Comparison of ENCODE assay signal across 1 cellular context in the genomic region with DNA sequence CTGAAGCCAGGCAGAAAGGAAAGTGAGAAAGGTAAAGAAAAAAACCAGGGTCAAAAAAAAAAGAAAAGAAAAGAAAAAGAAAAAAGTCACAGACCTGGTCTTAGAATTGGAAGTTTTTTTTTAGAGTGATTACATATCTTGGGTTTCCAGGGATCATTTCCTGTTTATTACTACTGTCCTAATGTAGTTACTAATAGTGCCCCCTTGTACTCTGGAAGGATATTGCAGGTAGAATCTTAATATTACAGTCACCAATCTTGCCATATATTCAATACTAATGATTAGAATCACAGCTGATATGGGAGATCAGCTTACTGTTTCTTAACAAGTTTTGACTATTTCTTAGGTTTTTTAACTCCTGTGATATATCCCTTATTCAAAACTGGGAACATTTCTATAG.
TF ChIP-seq lines count a peak whose summit lies in the region.

No MANE protein-coding gene starts in this region.

TF ChIP-seq in liver, 16 proteins besides CTCF, POLR2A, EP300 and RAD21 (continued from another document):
- TF ChIP-seq, protein P1, sequence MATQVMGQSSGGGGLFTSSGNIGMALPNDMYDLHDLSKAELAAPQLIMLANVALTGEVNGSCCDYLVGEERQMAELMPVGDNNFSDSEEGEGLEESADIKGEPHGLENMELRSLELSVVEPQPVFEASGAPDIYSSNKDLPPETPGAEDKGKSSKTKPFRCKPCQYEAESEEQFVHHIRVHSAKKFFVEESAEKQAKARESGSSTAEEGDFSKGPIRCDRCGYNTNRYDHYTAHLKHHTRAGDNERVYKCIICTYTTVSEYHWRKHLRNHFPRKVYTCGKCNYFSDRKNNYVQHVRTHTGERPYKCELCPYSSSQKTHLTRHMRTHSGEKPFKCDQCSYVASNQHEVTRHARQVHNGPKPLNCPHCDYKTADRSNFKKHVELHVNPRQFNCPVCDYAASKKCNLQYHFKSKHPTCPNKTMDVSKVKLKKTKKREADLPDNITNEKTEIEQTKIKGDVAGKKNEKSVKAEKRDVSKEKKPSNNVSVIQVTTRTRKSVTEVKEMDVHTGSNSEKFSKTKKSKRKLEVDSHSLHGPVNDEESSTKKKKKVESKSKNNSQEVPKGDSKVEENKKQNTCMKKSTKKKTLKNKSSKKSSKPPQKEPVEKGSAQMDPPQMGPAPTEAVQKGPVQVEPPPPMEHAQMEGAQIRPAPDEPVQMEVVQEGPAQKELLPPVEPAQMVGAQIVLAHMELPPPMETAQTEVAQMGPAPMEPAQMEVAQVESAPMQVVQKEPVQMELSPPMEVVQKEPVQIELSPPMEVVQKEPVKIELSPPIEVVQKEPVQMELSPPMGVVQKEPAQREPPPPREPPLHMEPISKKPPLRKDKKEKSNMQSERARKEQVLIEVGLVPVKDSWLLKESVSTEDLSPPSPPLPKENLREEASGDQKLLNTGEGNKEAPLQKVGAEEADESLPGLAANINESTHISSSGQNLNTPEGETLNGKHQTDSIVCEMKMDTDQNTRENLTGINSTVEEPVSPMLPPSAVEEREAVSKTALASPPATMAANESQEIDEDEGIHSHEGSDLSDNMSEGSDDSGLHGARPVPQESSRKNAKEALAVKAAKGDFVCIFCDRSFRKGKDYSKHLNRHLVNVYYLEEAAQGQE (IDR thresholded peaks at IDR 0.05) = no peak
- TF ChIP-seq SP1 (IDR thresholded peaks at IDR 0.05) (no peak), FOXA2 (IDR thresholded peaks at IDR 0.05) (no peak), HNF4G (IDR thresholded peaks at IDR 0.05) (no peak), JUND (IDR thresholded peaks at IDR 0.05) (no peak), HNF4A (conservative IDR thresholded peaks at IDR 0.05) (no peak), YY1 (IDR thresholded peaks at IDR 0.05) (no peak), RXRA (IDR thresholded peaks at IDR 0.05) (no peak)
- TF ChIP-seq, protein P2, sequence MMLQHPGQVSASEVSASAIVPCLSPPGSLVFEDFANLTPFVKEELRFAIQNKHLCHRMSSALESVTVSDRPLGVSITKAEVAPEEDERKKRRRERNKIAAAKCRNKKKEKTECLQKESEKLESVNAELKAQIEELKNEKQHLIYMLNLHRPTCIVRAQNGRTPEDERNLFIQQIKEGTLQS (IDR thresholded peaks at IDR 0.05) = no peak
TF ChIP-seq in liver: peak in this region for 0.
